ENCODE assay signal across 8 cellular contexts in the genomic region with DNA sequence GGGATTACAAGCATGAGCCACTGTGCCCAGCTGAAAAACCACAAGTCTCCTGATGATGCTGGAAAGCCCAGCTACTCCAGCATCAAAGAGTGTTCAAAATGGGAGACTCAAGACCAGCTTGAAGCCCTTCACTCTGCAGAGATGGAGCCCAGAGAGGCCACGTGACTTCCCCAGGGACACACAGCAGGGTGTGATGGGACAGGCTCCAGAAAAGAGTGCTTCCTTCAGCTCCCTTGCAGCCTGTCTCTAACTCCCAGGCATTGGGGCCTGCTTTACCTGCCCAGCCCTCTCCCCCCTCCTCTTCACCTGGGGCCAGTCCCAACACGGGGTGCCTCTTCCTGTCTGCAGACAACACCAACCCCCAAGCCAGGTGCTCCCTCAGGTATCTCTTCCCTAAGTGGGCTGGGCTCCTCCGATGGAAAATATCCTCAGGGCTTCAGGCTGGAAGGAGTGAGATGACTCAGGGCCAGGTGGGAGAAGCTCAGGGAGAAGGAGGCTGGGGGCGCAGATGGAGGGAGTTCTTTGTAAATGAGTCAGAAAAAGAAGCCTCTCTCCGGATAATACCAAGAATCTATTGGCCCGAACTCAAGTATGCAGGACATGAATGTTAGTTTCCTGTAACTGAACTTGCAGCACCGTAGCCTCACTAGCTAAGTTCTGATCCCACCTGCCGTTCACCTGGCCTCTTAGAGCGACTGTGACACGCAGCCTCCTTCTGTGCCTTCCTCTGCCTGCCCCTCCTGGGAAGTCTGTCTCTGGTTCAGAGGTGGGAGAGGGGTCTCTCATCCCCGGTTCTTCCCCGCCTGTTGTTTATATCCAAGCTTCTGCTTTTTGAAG.
DNase-seq lines count a peak whose midpoint lies in the region; TF ChIP-seq lines count a peak whose summit lies in the region.
"Had no signal": no experiment of that assay in that cellular context is flagged by ENCODE, and none has a peak within 500 bp of the region (broad histone marks: within the 10 kb centered on the region; RNA-seq: fewer than 3 reads in every experiment).

No MANE protein-coding gene starts in this region.

- DNase-seq in HFFc6 (peak; percentile 91), SW480 (ENCODE audit: low spot score) (peak; percentile 80), glutamatergic neuron (peak; percentile 8), suprapubic skin (ENCODE audit: low spot score in 2 of 2) (no peak), NCI-H748 (lab: John Stamatoyannopoulos, UW; ENCODE audit: unreplicated experiment) (no peak)
- no peak for DNase-seq in stimulated activated naive CD4-positive, alpha-beta T cell treated with Interleukin-2 at 50 U/mL for 16 hours (lab: John Stamatoyannopoulos, UW)
- no peak for DNase-seq in effector CD4-positive, alpha-beta T cell

- H3K27ac ChIP-seq in suprapubic skin: peak overlapping the region; percentile 52

- H3K9me3 Mint-ChIP-seq in HFFc6 (peaks cover 4% of the 10 kb centered on the region; the same call in 1 of the 2 replicates), glutamatergic neuron (ENCODE audit: unreplicated experiment) (peaks cover 1% of the 10 kb centered on the region)
- H3K9me3 Mint-ChIP-seq: activated naive CD4-positive, alpha-beta T cell treated with anti-CD3 and anti-CD28 coated beads, Interleukin-2, amount 50 U/mL, for 72 hours had no signal

- H3K27me3 ChIP-seq in suprapubic skin: no peaks in the 10 kb centered on the region

- TF ChIP-seq CTCF in HFFc6 (IDR thresholded peaks at IDR 0.05) (no peak), glutamatergic neuron (IDR thresholded peaks at IDR 0.05; ENCODE audit: partially characterized antibody, unreplicated experiment) (no peak), suprapubic skin (IDR thresholded peaks at IDR 0.05) (no peak)

- H3K36me3 Mint-ChIP-seq in HFFc6 (ENCODE audit: low read depth): peaks cover 6% of the 10 kb centered on the region
- no peaks in the 10 kb centered on the region for H3K36me3 Mint-ChIP-seq in glutamatergic neuron (ENCODE audit: unreplicated experiment)
- H3K36me3 Mint-ChIP-seq: activated naive CD4-positive, alpha-beta T cell treated with anti-CD3 and anti-CD28 coated beads, Interleukin-2, amount 50 U/mL, for 72 hours had no signal

- H3K4me1 Mint-ChIP-seq in HFFc6 (ENCODE audit: low read depth): peaks cover 35% of the 10 kb centered on the region
- peaks cover 2% of the 10 kb centered on the region for H3K4me1 Mint-ChIP-seq in glutamatergic neuron (ENCODE audit: low read depth, unreplicated experiment)

- H3K27me3 Mint-ChIP-seq in HFFc6 (ENCODE audit: insufficient read depth): no peaks in the 10 kb centered on the region
- H3K27me3 Mint-ChIP-seq in glutamatergic neuron (ENCODE audit: unreplicated experiment): peaks cover 14% of the 10 kb centered on the region

- H3K27ac Mint-ChIP-seq in HFFc6 (peak overlapping the region; percentile 94), glutamatergic neuron (ENCODE audit: unreplicated experiment) (no peak overlapping the region)
- H3K27ac Mint-ChIP-seq: activated naive CD4-positive, alpha-beta T cell treated with anti-CD3 and anti-CD28 coated beads, Interleukin-2, amount 50 U/mL, for 72 hours had no signal

- H3K36me3 ChIP-seq in suprapubic skin: no peaks in the 10 kb centered on the region

- peaks cover 27% of the 10 kb centered on the region for H3K4me1 ChIP-seq in suprapubic skin

- TF ChIP-seq POLR2A in suprapubic skin (IDR thresholded peaks at IDR 0.05): no peak

- H3K4me3 ChIP-seq in suprapubic skin: no peak overlapping the region

- H3K4me3 Mint-ChIP-seq in HFFc6 (peak overlapping the region; percentile 65), glutamatergic neuron (ENCODE audit: unreplicated experiment) (no peak overlapping the region)

- H3K9me3 ChIP-seq in suprapubic skin: no peaks in the 10 kb centered on the region

- TF ChIP-seq EP300 in suprapubic skin (IDR thresholded peaks at IDR 0.05): no peak

- 19% methylated on average over 10 of the region's 12 CpGs for WGBS in suprapubic skin

Comparison
In these comparisons a context has a peak if more than half of its experiments do, and no peak if none do; other contexts are left out.
1. DNase-seq: peak in HFFc6 (single experiment), SW480 (single experiment) and glutamatergic neuron (single experiment); none in suprapubic skin (0 of 2), NCI-H748 (single experiment), stimulated activated naive CD4-positive, alpha-beta T cell treated with Interleukin-2 at 50 U/mL for 16 hours (single experiment) and effector CD4-positive, alpha-beta T cell (single experiment).